In the genomic region with DNA sequence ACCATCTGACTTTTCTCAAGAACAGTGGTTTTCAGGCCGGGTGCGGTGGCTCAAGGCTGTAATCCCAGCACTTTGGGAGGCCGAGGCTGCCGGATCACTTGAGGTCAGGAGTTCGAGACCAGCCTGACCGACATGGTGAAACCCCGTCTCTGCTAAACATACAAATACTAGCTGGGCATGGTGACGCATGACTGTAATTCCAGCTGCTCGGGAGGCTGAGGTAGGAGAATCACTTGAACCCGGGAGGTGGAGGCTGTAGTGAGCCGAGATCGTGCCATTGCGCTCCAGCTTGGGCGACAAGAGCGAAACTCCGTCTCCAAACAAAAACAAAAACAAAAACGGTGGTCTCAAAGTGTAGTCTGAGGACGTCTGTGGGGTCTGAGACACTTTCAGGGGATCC, we compare ENCODE assay signal across 1 cellular context.
TF ChIP-seq lines count a peak whose summit lies in the region.

No MANE protein-coding gene starts in this region.

TF ChIP-seq in HEK293, 187 proteins besides CTCF, POLR2A, EP300 and RAD21:
- TF ChIP-seq, protein P1, sequence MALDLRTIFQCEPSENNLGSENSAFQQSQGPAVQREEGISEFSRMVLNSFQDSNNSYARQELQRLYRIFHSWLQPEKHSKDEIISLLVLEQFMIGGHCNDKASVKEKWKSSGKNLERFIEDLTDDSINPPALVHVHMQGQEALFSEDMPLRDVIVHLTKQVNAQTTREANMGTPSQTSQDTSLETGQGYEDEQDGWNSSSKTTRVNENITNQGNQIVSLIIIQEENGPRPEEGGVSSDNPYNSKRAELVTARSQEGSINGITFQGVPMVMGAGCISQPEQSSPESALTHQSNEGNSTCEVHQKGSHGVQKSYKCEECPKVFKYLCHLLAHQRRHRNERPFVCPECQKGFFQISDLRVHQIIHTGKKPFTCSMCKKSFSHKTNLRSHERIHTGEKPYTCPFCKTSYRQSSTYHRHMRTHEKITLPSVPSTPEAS (tag by site-specific recombination; IDR thresholded peaks at IDR 0.05), result peak; percentile 6; the same call in 1 of the 2 replicates
